In genomic region chr19:55345101-55345817, GRCh38 we compare ENCODE assay signal across 25 cellular contexts. TPM values are rescaled to one million over a fixed set of nuclear protein-coding genes. Genes with fewer than 3 reads are reported as not detected.
A peak's percentile ranks its signal among the peaks of the same experiment; 100 is the strongest.
DNase-seq lines count a peak whose midpoint lies in the region; ATAC-seq, FAIRE-seq and TF ChIP-seq lines count a peak whose summit lies in the region.
"Had no signal": no experiment of that assay in that cellular context is flagged by ENCODE, and none has a peak within 500 bp of the region (broad histone marks: within the 10 kb centered on the region; RNA-seq: fewer than 3 reads in every experiment).

No MANE protein-coding gene starts in this region.

- WGBS in H1 (ENCODE audit: extremely low coverage in 1 of 2, insufficient coverage in 1 of 2, insufficient read length in 1 of 2, insufficient replicate concordance in 2 of 2, low coverage in 1 of 2, low lambda C conversion rate in 2 of 2, missing lambda C conversion rate in 1 of 2), 2 experiments, result 89% methylated on average over 22 of the region's 22 CpGs; no CpG with 5 or more reads in 1 of the 2 experiments

- H3K79me2 ChIP-seq in GM23338 (replicated peaks; ENCODE audit: insufficient read depth), result no peaks in the 10 kb centered on the region
- peaks cover 0 to 3% of the 10 kb centered on the region in 2 experiments; a peak in 1 of 4 replicates for H3K79me2 ChIP-seq in H1 (ENCODE audit: control insufficient read depth in 1 of 2, insufficient read depth in 2 of 2, low read length in 2 of 2)

- TF ChIP-seq POLR2A in H1 (IDR thresholded peaks at IDR 0.05; ENCODE audit: control extremely low read depth in 1 of 2, low read depth in 2 of 2, low read length in 2 of 2), result no peak

- no peak for FAIRE-seq in H1 (lab: Jason Lieb, UNC)
- FAIRE-seq: colon, endometrium, HTR-8/SVneo had no signal

- H3K27me3 Mint-ChIP-seq in GM23338 (ENCODE audit: insufficient read depth, low read depth, poor library complexity) (peaks cover 21% of the 10 kb centered on the region), neural crest cell (ENCODE audit: low read depth) (peaks cover 2% of the 10 kb centered on the region)
- H3K27me3 Mint-ChIP-seq: natural killer cell treated with Interleukin-12 subunit alpha and Interleukin-12 subunit beta and Interleukin-15 and Interleukin-18, amount 100 ng/mL, for 72 hours had no signal

- no peaks in the 10 kb centered on the region for H3K9me3 ChIP-seq in RWPE2 (ENCODE audit: severe bottlenecking)
- no peaks in the 10 kb centered on the region for H3K9me3 ChIP-seq in H1 (ENCODE audit: insufficient read depth in 2 of 2, low read depth in 1 of 2, low read length in 1 of 2)
- no peaks in the 10 kb centered on the region for H3K9me3 ChIP-seq in SJCRH30 (replicated peaks)
- H3K9me3 ChIP-seq: body of pancreas, left lung, SK-N-SH had no signal

- H3K36me3 ChIP-seq in GM23338 (ENCODE audit: insufficient read depth), result no peaks in the 10 kb centered on the region; the same call in 1 of the 2 replicates
- peaks cover 13% of the 10 kb centered on the region; the same call in 1 of the 2 replicates for H3K36me3 ChIP-seq in RWPE2 (ENCODE audit: low read depth)
- H3K36me3 ChIP-seq in H1 (ENCODE audit: control insufficient read depth in 2 of 4, insufficient read depth in 4 of 4, low read length in 3 of 4), result peaks cover 0 to 50% (median 20%) of the 10 kb centered on the region in 4 experiments; a peak in 4 of 8 replicates
- peaks cover 9% of the 10 kb centered on the region for H3K36me3 ChIP-seq in SJCRH30

- 0 out of 2 replicates have a peak, but pooled peaks cover 3% of the 10 kb centered on the region for H4K20me1 ChIP-seq in GM23338 (replicated peaks; ENCODE audit: insufficient read depth)
- peaks cover 0 to 6% of the 10 kb centered on the region in 2 experiments for H4K20me1 ChIP-seq in H1 (replicated peaks in 1 of 2; ENCODE audit: control insufficient read depth in 1 of 2, insufficient read depth in 2 of 2, low read length in 2 of 2)

- H3K27ac Mint-ChIP-seq in GM23338 (peak overlapping the region; percentile 48; the same call in 1 of the 2 replicates), neural crest cell (ENCODE audit: unreplicated experiment) (peak overlapping the region; percentile 85)
- H3K27ac Mint-ChIP-seq: mesothelial cell of epicardium; natural killer cell treated with Interleukin-12 subunit alpha and Interleukin-12 subunit beta and Interleukin-15 and Interleukin-18, amount 100 ng/mL, for 72 hours; T-helper 2 cell treated with Interferon-gamma antibody and Interleukin-4, amounts not matched to agents 5 μg/mL and 100 μg/mL, for 36 hours had no signal

- H3K14ac ChIP-seq in H1 (ENCODE audit: insufficient read length), result no peak overlapping the region

- H3K23me2 ChIP-seq in H1 (ENCODE audit: low read depth, low read length), result peaks cover 11% of the 10 kb centered on the region; the same call in 1 of the 2 replicates

- H2BK5ac ChIP-seq in H1 (ENCODE audit: low read depth, low read length), result peak overlapping the region; percentile 71; the same call in 1 of the 2 replicates

- H2BK12ac ChIP-seq in H1 (ENCODE audit: low read depth, low read length), result 0 out of 2 replicates have a peak overlapping the region, but pooled peaks have one; percentile 27

- H4K5ac ChIP-seq in H1 (ENCODE audit: insufficient read length, low read depth, low read length), result no peak overlapping the region

- H3K4ac ChIP-seq in H1 (replicated peaks; ENCODE audit: insufficient read length, low read depth, low read length), result no peak overlapping the region

- H4K8ac ChIP-seq in H1 (ENCODE audit: extremely low read depth, insufficient read depth, low read length), result no peak overlapping the region; the same call in 1 of the 2 replicates

- H3K79me1 ChIP-seq in H1 (ENCODE audit: low read depth, low read length), result peaks cover 5% of the 10 kb centered on the region; the same call in 1 of the 2 replicates

- H3K9me2 ChIP-seq in GM23338 (ENCODE audit: insufficient read depth), result no peaks in the 10 kb centered on the region
- H3K9me2 ChIP-seq: SK-N-SH had no signal

- H3K27ac ChIP-seq in GM23338 (ENCODE audit: low read depth), result no peak overlapping the region
- H3K27ac ChIP-seq in RWPE2 (ENCODE audit: poor library complexity, severe bottlenecking), result peak overlapping the region; percentile 59
- H3K27ac ChIP-seq in H1 (ENCODE audit: low read depth, low read length), result peak overlapping the region; percentile 37; the same call in 1 of the 2 replicates
- no peak overlapping the region; the same call in 1 of the 2 replicates for H3K27ac ChIP-seq in SJCRH30
- H3K27ac ChIP-seq: body of pancreas, C4-2B, left lung had no signal

- H3K9ac ChIP-seq in H1 (replicated peaks in 1 of 4; ENCODE audit: extremely low read depth in 1 of 4, low read depth in 3 of 4, low read length in 3 of 4), result no peak overlapping the region
- H3K9ac ChIP-seq: SK-N-SH had no signal

- H2BK120ac ChIP-seq in H1 (replicated peaks; ENCODE audit: low read depth, low read length), result no peak overlapping the region

- no peak overlapping the region for H2BK20ac ChIP-seq in H1 (ENCODE audit: low read length)

- H3K4me1 ChIP-seq in GM23338 (ENCODE audit: insufficient read depth) (peaks cover 35% of the 10 kb centered on the region), RWPE2 (ENCODE audit: insufficient read depth, poor library complexity, severe bottlenecking) (peaks cover 23% of the 10 kb centered on the region), H1 (replicated peaks in 1 of 4; ENCODE audit: control insufficient read depth in 3 of 4, insufficient read depth in 4 of 4, low read length in 3 of 4) (peaks cover 11 to 39% (median 28%) of the 10 kb centered on the region in 4 experiments), SJCRH30 (peaks cover 31% of the 10 kb centered on the region)

- H3K23ac ChIP-seq in H1 (ENCODE audit: insufficient read length), result no peak overlapping the region

- peak overlapping the region; percentile 71 for H3K18ac ChIP-seq in H1 (ENCODE audit: extremely low read depth, low read length)

- H3K4me3 ChIP-seq in GM23338 (no peak overlapping the region), RWPE2 (ENCODE audit: severe bottlenecking) (no peak overlapping the region), H1 (ENCODE audit: extremely low read depth in 1 of 4, insufficient read depth in 2 of 4, low read depth in 3 of 4, low read length in 4 of 4) (no peak overlapping the region), SJCRH30 (no peak overlapping the region)
- H3K4me3 ChIP-seq: body of pancreas, left lung had no signal

- no peak overlapping the region for H3K56ac ChIP-seq in H1 (replicated peaks; ENCODE audit: insufficient read length, low read depth, low read length)

- ATAC-seq in GM23338, result no peak
- no peak; the same call in 2 of the 3 replicates for ATAC-seq in RWPE2 (ENCODE audit: low read depth)
- no peak for ATAC-seq in GM19035 (IDR thresholded peaks at IDR 0.05; ENCODE audit: unreplicated experiment)
- no peak for ATAC-seq in activated CD4-positive, CD25-positive, alpha-beta regulatory T cell treated with anti-CD3 and anti-CD28 coated beads, Interleukin-2, amount 50 U/mL, for 24 hours
- ATAC-seq: body of pancreas; left lung; natural killer cell treated with Interleukin-12 subunit alpha and Interleukin-12 subunit beta and Interleukin-15 and Interleukin-18, amount 100 ng/mL, for 72 hours had no signal

- H3K36me3 Mint-ChIP-seq in GM23338 (ENCODE audit: low read depth) (peaks cover 39% of the 10 kb centered on the region), neural crest cell (ENCODE audit: low read depth) (no peaks in the 10 kb centered on the region)
- H3K36me3 Mint-ChIP-seq: natural killer cell treated with Interleukin-12 subunit alpha and Interleukin-12 subunit beta and Interleukin-15 and Interleukin-18, amount 100 ng/mL, for 72 hours had no signal

- no peak for TF ChIP-seq EP300 in H1 (IDR thresholded peaks at IDR 0.05; ENCODE audit: borderline replicate concordance in 1 of 2, low read depth in 2 of 2, low read length in 2 of 2)

- H3K4me2 ChIP-seq in GM23338 (no peak overlapping the region), H1 (ENCODE audit: insufficient read depth in 1 of 2, low read depth in 2 of 2, low read length in 2 of 2) (no peak overlapping the region)

- DNase-seq in GM23338 (ENCODE audit: low spot score), result no peak
- DNase-seq in RWPE2 (ENCODE audit: low spot score), result no peak
- no peak for DNase-seq in H1 (ENCODE audit: low read depth in 1 of 2, low spot score in 2 of 2)
- DNase-seq in neural crest cell (ENCODE audit: low read depth, low spot score), result no peak
- DNase-seq in stimulated activated CD8-positive, alpha-beta memory T cell treated with anti-CD3 and anti-CD28 coated beads, Interleukin-4, amount 100 ng/mL, for 48 hours, result no peak
- DNase-seq in SJCRH30, result no peak
- DNase-seq: activated CD4-positive, alpha-beta T cell treated with anti-CD3 and anti-CD28 coated beads, Interleukin-2, amount 50 U/mL, for 48 hours; left lung; NCI-H2107; NCI-H510A had no signal

- no peak overlapping the region for H3K4me3 Mint-ChIP-seq in GM23338
- peak overlapping the region; percentile 34 for H3K4me3 Mint-ChIP-seq in neural crest cell
- H3K4me3 Mint-ChIP-seq: mesothelial cell of epicardium; natural killer cell treated with Interleukin-12 subunit alpha and Interleukin-12 subunit beta and Interleukin-15 and Interleukin-18, amount 100 ng/mL, for 72 hours; T-helper 2 cell treated with Interferon-gamma antibody and Interleukin-4, amounts not matched to agents 5 μg/mL and 100 μg/mL, for 36 hours had no signal

- TF ChIP-seq RAD21 in H1 (IDR thresholded peaks at IDR 0.05 in 1 of 2, conservative IDR thresholded peaks at IDR 0.05 in 1 of 2; ENCODE audit: low read depth in 2 of 2, low read length in 2 of 2), result no peak

- POLR2A ChIA-PET in H1 (lab: Charles Lee; ENCODE audit: partially characterized antibody), result interaction anchor here (0.6 to 6.7 kb wide), 3 partner anchors 31 to 62 kb away, joined by 3 to 42 read pairs (median 6); partner anchors contain the start of gene UBE2S

- H3K27me3 ChIP-seq in GM23338 (ENCODE audit: insufficient read depth), result no peaks in the 10 kb centered on the region
- H3K27me3 ChIP-seq in RWPE2 (ENCODE audit: insufficient read depth, poor library complexity, severe bottlenecking), result no peaks in the 10 kb centered on the region
- H3K27me3 ChIP-seq in H1 (replicated peaks in 1 of 4; ENCODE audit: control insufficient read depth in 3 of 4, extremely low read depth in 1 of 4, insufficient read depth in 3 of 4, low read length in 3 of 4), result no peaks in the 10 kb centered on the region
- no peaks in the 10 kb centered on the region for H3K27me3 ChIP-seq in SJCRH30
- H3K27me3 ChIP-seq: body of pancreas had no signal

- H3K9me3 Mint-ChIP-seq in GM23338 (no peaks in the 10 kb centered on the region), neural crest cell (no peaks in the 10 kb centered on the region)
- H3K9me3 Mint-ChIP-seq: mesothelial cell of epicardium; natural killer cell treated with Interleukin-12 subunit alpha and Interleukin-12 subunit beta and Interleukin-15 and Interleukin-18, amount 100 ng/mL, for 72 hours; T-helper 2 cell treated with Interferon-gamma antibody and Interleukin-4, amounts not matched to agents 5 μg/mL and 100 μg/mL, for 36 hours had no signal

- H3K4me1 Mint-ChIP-seq in GM23338 (peaks cover 38% of the 10 kb centered on the region), neural crest cell (peaks cover 19% of the 10 kb centered on the region)

- TF ChIP-seq CTCF in GM23338 (conservative IDR thresholded peaks at IDR 0.05; ENCODE audit: low read depth in 2 of 2) (no peak), RWPE2 (IDR thresholded peaks at IDR 0.05; ENCODE audit: poor library complexity, severe bottlenecking) (no peak), H1 (IDR thresholded peaks at IDR 0.05; ENCODE audit: control extremely low read depth in 1 of 3, insufficient read depth in 1 of 3, low read depth in 1 of 3, low read length in 3 of 3) (no peak), neural crest cell (conservative IDR thresholded peaks at IDR 0.05) (no peak)

- peak overlapping the region; percentile 9 for H4K91ac ChIP-seq in H1 (replicated peaks; ENCODE audit: insufficient read length, low read length)

- no peak overlapping the region for H2AFZ ChIP-seq in GM23338
- no peak overlapping the region for H2AFZ ChIP-seq in H1 (ENCODE audit: low read length)

- CTCF ChIA-PET in H1 (lab: Charles Lee; ENCODE audit: partially characterized antibody), result interaction anchor here (0.8 to 2.9 kb wide), 3 partner anchors 39 to 54 kb away, joined by 3 to 11 read pairs (median 8); partner anchors contain the start of gene TMEM238

- peaks cover 17% of the 10 kb centered on the region for H3F3A ChIP-seq in GM23338 (replicated peaks; ENCODE audit: low read depth)

- H2AK5ac ChIP-seq in H1 (ENCODE audit: low read depth, low read length), result no peak overlapping the region

- H2BK15ac ChIP-seq in H1 (ENCODE audit: low read length), result no peak overlapping the region; the same call in 1 of the 2 replicates

RNA-seq across cellular contexts. Expression of gene KMT5C, which starts 5.6 kb away (rescaled TPM):
- 34.3 and 43.2 TPM in 2 replicates for total RNA-seq in GM23338 (2014; rRNA removed; shearing (Covaris generic))
- polyA plus RNA-seq in GM23338 (2016; fragmentation: Nextera tagmentation; extraction: Ambion mirVana) (12.9 and 14.2 TPM in 2 replicates), H1 (2011; rRNA removed) (24.9 and 59.4 TPM in 2 replicates)
- total RNA-seq in H1 (2021; fragmentation: NEBNext Ultra II Directional; extraction: Animal tissue kit (Norgen Biotek cat#: 25700)), result 31.5 and 33.4 TPM in 2 replicates
- polyA plus RNA-seq in H1 (2011; cell fraction: cytosol; rRNA removed), result 51.5 TPM
- polyA plus RNA-seq in H1 (2011; cell fraction: nucleus; rRNA removed), result 148 TPM
- 23.9 to 39.0 TPM (median 36.7 TPM) in 4 replicates for polyA plus RNA-seq in H1 (2012, experiment 1 of 2)
- polyA plus RNA-seq in H1 (2012, experiment 2 of 2), result 19.9 TPM
- 19.6 TPM for polyA plus RNA-seq in H1 (2013, experiment 1 of 2)
- polyA plus RNA-seq in H1 (2013, experiment 2 of 2), result 16.4 TPM
- 11.4 and 23.8 TPM in 2 replicates for polyA minus RNA-seq in H1 (2011; rRNA and poly(A)+ RNA removed)
- polyA minus RNA-seq in H1 (2011; cell fraction: cytosol; rRNA and poly(A)+ RNA removed), result 15.4 TPM
- 45.0 TPM for polyA minus RNA-seq in H1 (2011; cell fraction: nucleus; rRNA and poly(A)+ RNA removed)
- 32.9 and 35.2 TPM in 2 replicates for total RNA-seq in neural crest cell
- 21.2 and 21.6 TPM in 2 replicates for total RNA-seq in SJCRH30 (2014; rRNA removed; shearing (Covaris generic))

RNA-seq across cellular contexts. Expression of gene COX6B2, which starts 9.3 kb away (rescaled TPM):
- 2.7 and 2.9 TPM in 2 replicates for total RNA-seq in GM23338 (2014; rRNA removed; shearing (Covaris generic))
- polyA plus RNA-seq in GM23338 (2016; fragmentation: Nextera tagmentation; extraction: Ambion mirVana), result 5.3 and 5.7 TPM in 2 replicates
- total RNA-seq in H1 (2021; fragmentation: NEBNext Ultra II Directional; extraction: Animal tissue kit (Norgen Biotek cat#: 25700)), result 6.4 and 6.5 TPM in 2 replicates
- 4.9 and 12.2 TPM in 2 replicates for polyA plus RNA-seq in H1 (2011; rRNA removed)
- 8.4 TPM for polyA plus RNA-seq in H1 (2011; cell fraction: cytosol; rRNA removed)
- polyA plus RNA-seq in H1 (2011; cell fraction: nucleus; rRNA removed), result 45.5 TPM
- 3.7 to 7.0 TPM (median 4.7 TPM) in 4 replicates for polyA plus RNA-seq in H1 (2012, experiment 1 of 2)
- polyA plus RNA-seq in H1 (2012, experiment 2 of 2), result 2.4 TPM
- 4.6 TPM for polyA plus RNA-seq in H1 (2013, experiment 1 of 2)
- 3.5 TPM for polyA plus RNA-seq in H1 (2013, experiment 2 of 2)
- polyA minus RNA-seq in H1 (2011; rRNA and poly(A)+ RNA removed), result 2.6 and 7.3 TPM in 2 replicates
- polyA minus RNA-seq in H1 (2011; cell fraction: cytosol; rRNA and poly(A)+ RNA removed), result 3.2 TPM
- polyA minus RNA-seq in H1 (2011; cell fraction: nucleus; rRNA and poly(A)+ RNA removed), result 3.5 TPM
- 0.16 TPM in 1 of 2 replicates, not detected in the other for total RNA-seq in neural crest cell
- total RNA-seq in SJCRH30 (2014; rRNA removed; shearing (Covaris generic)), result 0.45 TPM in 1 of 2 replicates, not detected in the other
- total RNA-seq: natural killer cell treated with Interleukin-12 subunit alpha and Interleukin-12 subunit beta and Interleukin-15 and Interleukin-18, amount 100 ng/mL, for 72 hours; RPMI7951; urinary bladder had no signal

RNA-seq across cellular contexts. Expression of gene GARIN5B, which starts 17.8 kb away (rescaled TPM):
- not detected in 2 replicates for total RNA-seq in GM23338 (2014; rRNA removed; shearing (Covaris generic))
- polyA plus RNA-seq in GM23338 (2016; fragmentation: Nextera tagmentation; extraction: Ambion mirVana) (not detected in 2 replicates), H1 (2011; rRNA removed) (0.03 and 0.05 TPM in 2 replicates)
- total RNA-seq in H1 (2021; fragmentation: NEBNext Ultra II Directional; extraction: Animal tissue kit (Norgen Biotek cat#: 25700)), result not detected in 2 replicates
- 0.03 TPM for polyA plus RNA-seq in H1 (2011; cell fraction: cytosol; rRNA removed)
- 0.63 TPM for polyA plus RNA-seq in H1 (2011; cell fraction: nucleus; rRNA removed)
- polyA plus RNA-seq in H1 (2012, experiment 1 of 2), result 0.08 TPM in 1 of 4 replicates, not detected in the others
- polyA plus RNA-seq in H1 (2012, experiment 2 of 2), result not detected
- polyA plus RNA-seq in H1 (2013, experiment 1 of 2), result 0.02 TPM
- polyA plus RNA-seq in H1 (2013, experiment 2 of 2), result 0.02 TPM
- not detected in 2 replicates for polyA minus RNA-seq in H1 (2011; rRNA and poly(A)+ RNA removed)
- polyA minus RNA-seq in H1 (2011; cell fraction: cytosol; rRNA and poly(A)+ RNA removed), result not detected
- polyA minus RNA-seq in H1 (2011; cell fraction: nucleus; rRNA and poly(A)+ RNA removed), result 0.20 TPM
- not detected in 2 replicates for total RNA-seq in neural crest cell
- not detected in 2 replicates for total RNA-seq in SJCRH30 (2014; rRNA removed; shearing (Covaris generic))
- total RNA-seq: body of pancreas; left lung; natural killer cell treated with Interleukin-12 subunit alpha and Interleukin-12 subunit beta and Interleukin-15 and Interleukin-18, amount 100 ng/mL, for 72 hours; posterior vena cava; RPMI7951; sciatic nerve; urinary bladder had no signal
- polyA plus RNA-seq: SK-N-SH, urinary bladder had no signal

RNA-seq across cellular contexts. Expression of gene TMEM150B, which starts 20.1 kb away (rescaled TPM):
- not detected in 2 replicates for total RNA-seq in GM23338 (2014; rRNA removed; shearing (Covaris generic))
- polyA plus RNA-seq in GM23338 (2016; fragmentation: Nextera tagmentation; extraction: Ambion mirVana) (0.29 and 0.40 TPM in 2 replicates), H1 (2011; rRNA removed) (0.41 and 0.46 TPM in 2 replicates)
- 0.88 and 0.91 TPM in 2 replicates for total RNA-seq in H1 (2021; fragmentation: NEBNext Ultra II Directional; extraction: Animal tissue kit (Norgen Biotek cat#: 25700))
- 0.39 TPM for polyA plus RNA-seq in H1 (2011; cell fraction: cytosol; rRNA removed)
- 0.27 TPM for polyA plus RNA-seq in H1 (2011; cell fraction: nucleus; rRNA removed)
- 0.20 to 0.63 TPM (median 0.27 TPM) in 3 of 4 replicates, not detected in the other for polyA plus RNA-seq in H1 (2012, experiment 1 of 2)
- polyA plus RNA-seq in H1 (2012, experiment 2 of 2), result 0.31 TPM
- 0.34 TPM for polyA plus RNA-seq in H1 (2013, experiment 1 of 2)
- polyA plus RNA-seq in H1 (2013, experiment 2 of 2), result 0.22 TPM
- 0.35 TPM in 1 of 2 replicates, not detected in the other for polyA minus RNA-seq in H1 (2011; rRNA and poly(A)+ RNA removed)
- polyA minus RNA-seq in H1 (2011; cell fraction: cytosol; rRNA and poly(A)+ RNA removed), result not detected
- polyA minus RNA-seq in H1 (2011; cell fraction: nucleus; rRNA and poly(A)+ RNA removed), result not detected
- not detected in 2 replicates for total RNA-seq in neural crest cell
- not detected in 2 replicates for total RNA-seq in SJCRH30 (2014; rRNA removed; shearing (Covaris generic))
- total RNA-seq: mesothelial cell of epicardium, RPMI7951 had no signal
- polyA plus RNA-seq: SK-N-SH had no signal

RNA-seq across cellular contexts. Expression of gene IL11, which starts 25.0 kb away (rescaled TPM):
- 1.1 and 2.2 TPM in 2 replicates for total RNA-seq in GM23338 (2014; rRNA removed; shearing (Covaris generic))
- 0.58 and 1.7 TPM in 2 replicates for polyA plus RNA-seq in GM23338 (2016; fragmentation: Nextera tagmentation; extraction: Ambion mirVana)
- 1.6 and 2.8 TPM in 2 replicates for total RNA-seq in H1 (2021; fragmentation: NEBNext Ultra II Directional; extraction: Animal tissue kit (Norgen Biotek cat#: 25700))
- 1.7 and 2.7 TPM in 2 replicates for polyA plus RNA-seq in H1 (2011; rRNA removed)
- 2.3 TPM for polyA plus RNA-seq in H1 (2011; cell fraction: cytosol; rRNA removed)
- polyA plus RNA-seq in H1 (2011; cell fraction: nucleus; rRNA removed), result 6.8 TPM
- 1.0 to 2.3 TPM (median 1.2 TPM) in 4 replicates for polyA plus RNA-seq in H1 (2012, experiment 1 of 2)
- 1.2 TPM for polyA plus RNA-seq in H1 (2012, experiment 2 of 2)
- 1.2 TPM for polyA plus RNA-seq in H1 (2013, experiment 1 of 2)
- 1.0 TPM for polyA plus RNA-seq in H1 (2013, experiment 2 of 2)
- polyA minus RNA-seq in H1 (2011; rRNA and poly(A)+ RNA removed), result 0.27 and 0.41 TPM in 2 replicates
- 1.5 TPM for polyA minus RNA-seq in H1 (2011; cell fraction: cytosol; rRNA and poly(A)+ RNA removed)
- polyA minus RNA-seq in H1 (2011; cell fraction: nucleus; rRNA and poly(A)+ RNA removed), result 2.2 TPM
- total RNA-seq in neural crest cell, result 0.56 and 0.59 TPM in 2 replicates
- total RNA-seq in SJCRH30 (2014; rRNA removed; shearing (Covaris generic)), result 16.7 and 17.8 TPM in 2 replicates
- total RNA-seq: body of pancreas, posterior vena cava had no signal

Comparison
In these comparisons a context has a peak if more than half of its experiments do, and no peak if none do; other contexts are left out.
1. H3K27ac ChIP-seq: peak in RWPE2 (single experiment) and H1 (single experiment); none in GM23338 (single experiment) and SJCRH30 (single experiment).